22 cellular contexts compared by ENCODE assay signal in the genomic region with DNA sequence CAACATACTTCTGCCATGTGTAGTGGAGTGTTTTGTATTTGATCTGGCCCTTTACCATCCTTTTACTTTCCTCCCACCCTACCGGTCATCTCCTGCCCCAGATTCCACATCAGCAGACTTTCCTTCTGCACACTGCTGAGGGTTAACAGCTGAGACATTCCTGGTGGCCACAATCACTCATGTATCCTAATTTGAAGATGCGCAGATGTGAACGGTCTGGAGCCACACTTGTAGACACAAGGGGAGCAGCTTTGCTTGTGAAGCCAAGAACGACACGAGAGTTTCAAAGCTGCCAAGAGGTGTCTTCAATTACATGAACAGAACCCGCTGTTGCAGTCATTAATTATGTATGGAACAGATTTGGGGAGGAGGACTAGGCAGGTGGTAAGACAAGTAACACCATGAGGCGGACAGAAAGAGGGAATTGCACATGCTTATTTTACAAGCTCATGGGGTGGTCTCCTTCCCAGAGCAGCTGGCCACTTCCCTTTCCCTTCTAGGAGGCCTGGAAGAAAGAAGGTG.
"Had no signal": no experiment of that assay in that cellular context is flagged by ENCODE, and none has a peak within 500 bp of the region (broad histone marks: within the 10 kb centered on the region; RNA-seq: fewer than 3 reads in every experiment).

No MANE protein-coding gene starts in this region.

- H3K27ac Mint-ChIP-seq: activated CD4-positive, alpha-beta T cell treated with anti-CD3 and anti-CD28 coated beads, Interleukin-2, amount 10 ng/mL, durations not matched to agents 24 days and 14 days; activated CD8-positive, alpha-beta T cell treated with anti-CD3 and anti-CD28 coated beads, Interleukin-2, amount 10 ng/mL, durations not matched to agents 7 days and 5 days; activated naive CD4-positive, alpha-beta T cell treated with anti-CD3 and anti-CD28 coated beads, Interleukin-2, amount 50 U/mL, for 24 hours; activated naive CD8-positive, alpha-beta T cell treated with anti-CD3 and anti-CD28 coated beads, Interleukin-2, amount 10 ng/mL, durations not matched to agents 7 days and 5 days; activated T-cell treated with anti-CD3 and anti-CD28 coated beads, Interleukin-2, amount 50 U/mL, for 24 hours; activated T-helper 2 cell treated with anti-CD3 and anti-CD28 coated beads, Interferon-gamma antibody, Interleukin-2, Interleukin-4, amounts not matched to agents 10 μg/mL and 5 μg/mL and 100 μg/mL, durations not matched to agents 14 hours and 24 hours and 36 hours had no signal

- H3K4me1 ChIP-seq: ascending aorta had no signal

- H3K27me3 Mint-ChIP-seq: activated CD4-positive, alpha-beta T cell treated with anti-CD3 and anti-CD28 coated beads, Interleukin-2, amount 10 ng/mL, durations not matched to agents 24 days and 14 days had no signal

- H2AFZ ChIP-seq: PC-9 had no signal

- H3K4me1 Mint-ChIP-seq: activated CD4-positive, alpha-beta T cell treated with anti-CD3 and anti-CD28 coated beads, Interleukin-2, amount 10 ng/mL, durations not matched to agents 24 days and 14 days; activated naive CD4-positive, alpha-beta T cell treated with anti-CD3 and anti-CD28 coated beads, Interleukin-2, amount 50 U/mL, for 24 hours; activated naive CD8-positive, alpha-beta T cell treated with anti-CD3 and anti-CD28 coated beads, Interleukin-2, amount 10 ng/mL, durations not matched to agents 7 days and 5 days had no signal

- DNase-seq: activated CD4-positive, alpha-beta T cell treated with anti-CD3 and anti-CD28 coated beads, Interleukin-2, amount 10 ng/mL, durations not matched to agents 24 days and 14 days; activated CD4-positive, alpha-beta T cell treated with anti-CD3 and anti-CD28 coated beads, Interleukin-2, amount 50 U/mL, for 4 hours; activated CD8-positive, alpha-beta T cell treated with anti-CD3 and anti-CD28 coated beads, Interleukin-2, amount 10 ng/mL, durations not matched to agents 7 days and 5 days; activated gamma-delta T cell; activated naive CD4-positive, alpha-beta T cell treated with Interleukin-2 at 50 U/mL for 16 hours; activated naive CD8-positive, alpha-beta T cell treated with anti-CD3 and anti-CD28 coated beads, Interleukin-2, amount 10 ng/mL, durations not matched to agents 7 days and 5 days; activated T-cell treated with anti-CD3 and anti-CD28 coated beads, Interleukin-2, amount 50 U/mL, for 24 hours; amygdala; Kasumi-1; KG1; MG63; NCI-H1048; NCI-H1417 treated with DMSO at 0.1 percent for 48 hours; NCI-H187 treated with DMSO at 0.1 percent for 48 hours; NCI-H2081; PC-9; Right ventricle myocardium superior; T1000 had no signal

- H3K27me3 ChIP-seq: ascending aorta, MG63 had no signal

- H3K36me3 Mint-ChIP-seq: activated naive CD4-positive, alpha-beta T cell treated with anti-CD3 and anti-CD28 coated beads, Interleukin-2, amount 50 U/mL, for 24 hours; activated naive CD8-positive, alpha-beta T cell treated with anti-CD3 and anti-CD28 coated beads, Interleukin-2, amount 10 ng/mL, durations not matched to agents 7 days and 5 days had no signal

- H3K36me3 ChIP-seq: ascending aorta, MG63 had no signal

- H3K9me3 Mint-ChIP-seq: activated CD4-positive, alpha-beta T cell treated with anti-CD3 and anti-CD28 coated beads, Interleukin-2, amount 10 ng/mL, durations not matched to agents 24 days and 14 days; activated naive CD4-positive, alpha-beta T cell treated with anti-CD3 and anti-CD28 coated beads, Interleukin-2, amount 50 U/mL, for 24 hours; activated naive CD8-positive, alpha-beta T cell treated with anti-CD3 and anti-CD28 coated beads, Interleukin-2, amount 10 ng/mL, durations not matched to agents 7 days and 5 days; activated T-cell treated with anti-CD3 and anti-CD28 coated beads, Interleukin-2, amount 50 U/mL, for 24 hours; activated T-helper 2 cell treated with anti-CD3 and anti-CD28 coated beads, Interferon-gamma antibody, Interleukin-2, Interleukin-4, amounts not matched to agents 10 μg/mL and 5 μg/mL and 100 μg/mL, durations not matched to agents 14 hours and 24 hours and 36 hours had no signal

- ATAC-seq: activated CD8-positive, alpha-beta T cell treated with anti-CD3 and anti-CD28 coated beads, Interleukin-2, amount 10 ng/mL, durations not matched to agents 7 days and 5 days had no signal

- H3K4me2 ChIP-seq: PC-9 had no signal

- H3K4me3 Mint-ChIP-seq: activated CD4-positive, alpha-beta T cell treated with anti-CD3 and anti-CD28 coated beads, Interleukin-2, amount 10 ng/mL, durations not matched to agents 24 days and 14 days; activated CD8-positive, alpha-beta T cell treated with anti-CD3 and anti-CD28 coated beads, Interleukin-2, amount 10 ng/mL, durations not matched to agents 7 days and 5 days; activated naive CD4-positive, alpha-beta T cell treated with anti-CD3 and anti-CD28 coated beads, Interleukin-2, amount 50 U/mL, for 24 hours; activated naive CD8-positive, alpha-beta T cell treated with anti-CD3 and anti-CD28 coated beads, Interleukin-2, amount 10 ng/mL, durations not matched to agents 7 days and 5 days; activated T-cell treated with anti-CD3 and anti-CD28 coated beads, Interleukin-2, amount 50 U/mL, for 24 hours had no signal

- H3K4me3 ChIP-seq: ascending aorta, MG63, PC-9, SK-N-MC had no signal

- H3K27ac ChIP-seq: ascending aorta, PC-9, SK-N-MC had no signal
